ENCODE assay signal across 8 cellular contexts in genomic region chrX:119693032-119693995, GRCh38. TPM values are rescaled to one million over a fixed set of nuclear protein-coding genes. Genes with fewer than 3 reads are reported as not detected.
DNase-seq lines count a peak whose midpoint lies in the region; ATAC-seq and TF ChIP-seq lines count a peak whose summit lies in the region.

Gene SEPTIN6, minus strand, starts transcription at chrX:119693168. Its CDS starts 63 bp downstream, at chrX:119693105.

- no peaks in the 10 kb centered on the region for H3K27me3 Mint-ChIP-seq in activated naive CD8-positive, alpha-beta T cell treated with anti-CD3 and anti-CD28 coated beads for 36 hours

- peak within 1 kb of the TSS; percentile 94 for H3K4me3 Mint-ChIP-seq in activated naive CD8-positive, alpha-beta T cell treated with anti-CD3 and anti-CD28 coated beads for 36 hours

- peak; percentile 81 to 91 (median 85) for ATAC-seq in heart right ventricle

- peaks cover 27% of the 10 kb centered on the region for H3K36me3 Mint-ChIP-seq in activated naive CD8-positive, alpha-beta T cell treated with anti-CD3 and anti-CD28 coated beads for 36 hours

- H3K4me1 Mint-ChIP-seq in activated naive CD8-positive, alpha-beta T cell treated with anti-CD3 and anti-CD28 coated beads for 36 hours: peaks cover 15% of the 10 kb centered on the region

- H3K27me3 ChIP-seq in heart right ventricle: no peaks in the 10 kb centered on the region
- H3K27me3 ChIP-seq in prostate gland (replicated peaks; ENCODE audit: insufficient read depth): no peaks in the 10 kb centered on the region

- DNase-seq in GDM1 (lab: John Stamatoyannopoulos, UW): peak; percentile 94
- DNase-seq in GOT3 (lab: John Stamatoyannopoulos, UW): peak; percentile 5
- peak; percentile 10 for DNase-seq in LoVo (ENCODE audit: low spot score)
- peak; percentile 42 to 57 for DNase-seq in SW 1271 (lab: John Stamatoyannopoulos, UW)
- DNase-seq in activated naive CD8-positive, alpha-beta T cell treated with anti-CD3 and anti-CD28 coated beads for 36 hours: peak; percentile 86
- peak; percentile 66 to 67 for DNase-seq in heart right ventricle
- peak; percentile 40 for DNase-seq in prostate gland (ENCODE audit: low spot score)

- intact Hi-C loops in heart right ventricle (cut with DNase I) (loop anchor here in 1 of 10 donors (5.0 kb wide), 1 partner anchor 41 kb away; no protein-coding TSS in a partner anchor), prostate gland (cut with DNase I) (no loop called here)

- no peaks in the 10 kb centered on the region for H3K36me3 ChIP-seq in heart right ventricle
- H3K36me3 ChIP-seq in prostate gland: no peaks in the 10 kb centered on the region
- no peaks in the 10 kb centered on the region for H3K36me3 ChIP-seq in urinary bladder (ENCODE audit: insufficient read depth)

- 3 to 5% methylated on average over 37 to 59 of the region's 59 CpGs for WGBS in heart right ventricle, 2 donors
- 1% methylated on average over 30 of the region's 59 CpGs for WGBS in prostate gland
- WGBS in urinary bladder: 5% methylated on average over 58 of the region's 59 CpGs

- TF ChIP-seq CTCF in heart right ventricle (IDR thresholded peaks at IDR 0.05) (peak in 1 of 9 donors; percentile 7), prostate gland (IDR thresholded peaks at IDR 0.05) (peak in 2 of 4 experiments; percentile 15 to 35)

- H3K4me1 ChIP-seq in heart right ventricle: peaks cover 0 to 26% (median 0%) of the 10 kb centered on the region in 9 donors
- H3K4me1 ChIP-seq in prostate gland (replicated peaks): no peaks in the 10 kb centered on the region
- H3K4me1 ChIP-seq in urinary bladder (ENCODE audit: insufficient read depth): no peaks in the 10 kb centered on the region

- H3K9me3 ChIP-seq in heart right ventricle (no peaks in the 10 kb centered on the region), prostate gland (no peaks in the 10 kb centered on the region)

- H3K27ac ChIP-seq in heart right ventricle (peak within 1 kb of the TSS; percentile 40 to 88 (median 74)), prostate gland (peak within 1 kb of the TSS; percentile 63), urinary bladder (ENCODE audit: low read depth) (peak within 1 kb of the TSS; percentile 23)

- H3K9me3 Mint-ChIP-seq in activated naive CD8-positive, alpha-beta T cell treated with anti-CD3 and anti-CD28 coated beads for 36 hours: no peaks in the 10 kb centered on the region

- H3K27ac Mint-ChIP-seq in activated naive CD8-positive, alpha-beta T cell treated with anti-CD3 and anti-CD28 coated beads for 36 hours: peak within 1 kb of the TSS; percentile 100

- TF ChIP-seq POLR2A in prostate gland (IDR thresholded peaks at IDR 0.05): peak; percentile 38

- H3K4me3 ChIP-seq in heart right ventricle: peak within 1 kb of the TSS; percentile 53 to 83 (median 74)
- peak within 1 kb of the TSS; percentile 59 to 62 for H3K4me3 ChIP-seq in prostate gland
- peak within 1 kb of the TSS; percentile 81 for H3K4me3 ChIP-seq in urinary bladder (ENCODE audit: low read depth, low read length)

RNA-seq across cellular contexts. Expression of gene SEPTIN6, which starts in this region (rescaled TPM):
- total RNA-seq in activated naive CD8-positive, alpha-beta T cell treated with anti-CD3 and anti-CD28 coated beads for 36 hours: 100 to 1,000 TPM; 187 to 202 TPM
- total RNA-seq in heart right ventricle: 10 to 100 TPM in 4 of 10 donors, 1 to 10 TPM in 6; 7.5 to 24.9 (median 9.3) TPM
- polyA plus RNA-seq in heart right ventricle: 1 to 10 TPM; 4.6 to 7.5 TPM
- total RNA-seq in prostate gland: 100 to 1,000 TPM in 1 of 2 donors, 10 to 100 TPM in 1; 20.5 to 175 TPM
- total RNA-seq in urinary bladder: 29.2 TPM
- 25.5 TPM for polyA plus RNA-seq in urinary bladder

Comparison
In these comparisons a context has a peak if more than half of its experiments do, and no peak if none do; other contexts are left out.
1. Peak in every context shown above with its lines: DNase-seq, ATAC-seq, H3K4me3 ChIP-seq and H3K27ac ChIP-seq.
2. DNase-seq: peak in every context shown above with its lines; median percentile 94 in GDM1; 86 in activated naive CD8-positive, alpha-beta T cell treated with anti-CD3 and anti-CD28 coated beads for 36 hours; 66 in heart right ventricle; 50 in SW 1271; 40 in prostate gland; 10 in LoVo; 5 in GOT3.
3. H3K27ac ChIP-seq: peak in every context shown above with its lines; median percentile 74 in heart right ventricle; 63 in prostate gland; 23 in urinary bladder.